11 cellular contexts compared by ENCODE assay signal in the genomic region with DNA sequence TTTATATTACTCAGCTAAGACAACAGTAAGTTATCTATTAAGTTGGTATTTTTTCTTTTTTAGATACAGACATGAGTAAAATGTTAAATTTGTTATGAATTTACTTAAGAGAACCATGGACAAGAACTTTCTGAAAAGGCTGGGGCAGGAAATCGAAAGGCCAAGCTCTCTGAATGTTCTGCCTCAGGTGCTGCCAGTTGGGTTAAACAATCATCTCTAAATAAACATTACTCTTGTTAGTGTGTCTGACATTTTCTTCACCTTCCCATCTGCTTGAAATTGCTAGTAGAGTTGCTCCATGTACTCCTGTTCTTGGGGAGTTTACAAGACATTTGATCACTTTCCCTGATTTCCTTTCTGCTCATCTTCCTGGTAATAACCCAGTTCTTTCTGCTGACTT.
DNase-seq lines count a peak whose midpoint lies in the region; ATAC-seq and TF ChIP-seq lines count a peak whose summit lies in the region.
"Had no signal": no experiment of that assay in that cellular context is flagged by ENCODE, and none has a peak within 500 bp of the region (broad histone marks: within the 10 kb centered on the region; RNA-seq: fewer than 3 reads in every experiment).

No MANE protein-coding gene starts in this region.

- no peaks in the 10 kb centered on the region for H3K36me3 Mint-ChIP-seq in activated CD8-positive, alpha-beta T cell treated with anti-CD3 and anti-CD28 coated beads for 36 hours (ENCODE audit: low read depth)
- H3K36me3 Mint-ChIP-seq in activated CD8-positive, alpha-beta T cell treated with anti-CD3 and anti-CD28 coated beads, Interleukin-2, amount 10 ng/mL, durations not matched to agents 7 days and 5 days (ENCODE audit: low read depth) = peaks cover 2% of the 10 kb centered on the region
- peaks cover 3% of the 10 kb centered on the region for H3K36me3 Mint-ChIP-seq in activated CD4-positive, alpha-beta memory T cell treated with anti-CD3 and anti-CD28 coated beads for 36 hours
- peaks cover 2% of the 10 kb centered on the region for H3K36me3 Mint-ChIP-seq in activated naive CD8-positive, alpha-beta T cell treated with anti-CD3 and anti-CD28 coated beads, Interleukin-2, amount 50 U/mL, for 24 hours (ENCODE audit: low read depth)

- H3K9me3 Mint-ChIP-seq in activated CD8-positive, alpha-beta T cell treated with anti-CD3 and anti-CD28 coated beads for 36 hours = peaks cover 9% of the 10 kb centered on the region
- no peaks in the 10 kb centered on the region for H3K9me3 Mint-ChIP-seq in activated CD8-positive, alpha-beta T cell treated with anti-CD3 and anti-CD28 coated beads, Interleukin-2, amount 10 ng/mL, durations not matched to agents 7 days and 5 days (ENCODE audit: insufficient read depth)
- H3K9me3 Mint-ChIP-seq in activated CD4-positive, alpha-beta memory T cell treated with anti-CD3 and anti-CD28 coated beads for 36 hours = peaks cover 13% of the 10 kb centered on the region
- H3K9me3 Mint-ChIP-seq in activated naive CD8-positive, alpha-beta T cell treated with anti-CD3 and anti-CD28 coated beads, Interleukin-2, amount 50 U/mL, for 24 hours = peaks cover 14% of the 10 kb centered on the region

- H3K9ac ChIP-seq in HUES64 (ENCODE audit: low read depth, low read length) = no peak overlapping the region
- H3K9ac ChIP-seq: parathyroid adenoma had no signal

- peak overlapping the region; percentile 35 for H3K27ac Mint-ChIP-seq in activated CD8-positive, alpha-beta T cell treated with anti-CD3 and anti-CD28 coated beads for 36 hours
- H3K27ac Mint-ChIP-seq in activated CD8-positive, alpha-beta T cell treated with anti-CD3 and anti-CD28 coated beads, Interleukin-2, amount 10 ng/mL, durations not matched to agents 7 days and 5 days = no peak overlapping the region
- H3K27ac Mint-ChIP-seq in activated CD4-positive, alpha-beta memory T cell treated with anti-CD3 and anti-CD28 coated beads for 36 hours = no peak overlapping the region
- H3K27ac Mint-ChIP-seq in activated naive CD8-positive, alpha-beta T cell treated with anti-CD3 and anti-CD28 coated beads, Interleukin-2, amount 50 U/mL, for 24 hours = no peak overlapping the region

- H3K27ac ChIP-seq in HUES64 (ENCODE audit: low read depth, low read length) = peak overlapping the region; percentile 13; the same call in 1 of the 2 replicates
- H3K27ac ChIP-seq: parathyroid adenoma had no signal

- no peak for DNase-seq in activated CD8-positive, alpha-beta T cell treated with anti-CD3 and anti-CD28 coated beads for 36 hours
- DNase-seq in activated CD8-positive, alpha-beta T cell treated with anti-CD3 and anti-CD28 coated beads, Interleukin-2, amount 10 ng/mL, durations not matched to agents 7 days and 5 days = no peak
- DNase-seq in mucosa of gallbladder (ENCODE audit: low spot score) = peak; percentile 14
- no peak for DNase-seq in activated CD4-positive, alpha-beta memory T cell treated with anti-CD3 and anti-CD28 coated beads for 36 hours
- no peak for DNase-seq in left cardiac atrium
- no peak for DNase-seq in activated naive CD8-positive, alpha-beta T cell treated with anti-CD3 and anti-CD28 coated beads, Interleukin-2, amount 50 U/mL, for 24 hours

- intact Hi-C loops in activated CD8-positive, alpha-beta T cell treated with anti-CD3 and anti-CD28 coated beads for 36 hours (cut with micrococcal nuclease) = no loop called here
- intact Hi-C loops in activated CD4-positive, alpha-beta memory T cell treated with anti-CD3 and anti-CD28 coated beads for 36 hours (cut with micrococcal nuclease) = no loop called here
- intact Hi-C loops in left cardiac atrium (cut with DNase I) = no loop called here

- H3K27me3 ChIP-seq in HUES64 (ENCODE audit: insufficient read depth, low read length) = no peaks in the 10 kb centered on the region

- H3K4me1 ChIP-seq in HUES64 (ENCODE audit: insufficient read depth, low read length) = peaks cover 12% of the 10 kb centered on the region
- H3K4me1 ChIP-seq: parathyroid adenoma had no signal

- CTCF ChIA-PET in activated CD8-positive, alpha-beta T cell treated with anti-CD3 and anti-CD28 coated beads for 36 hours (lab: Charles Lee) = no interaction called here
- CTCF ChIA-PET in activated CD8-positive, alpha-beta T cell treated with anti-CD3 and anti-CD28 coated beads, Interleukin-2, amount 10 ng/mL, durations not matched to agents 7 days and 5 days (lab: Charles Lee) = no interaction called here
- CTCF ChIA-PET in activated CD4-positive, alpha-beta memory T cell treated with anti-CD3 and anti-CD28 coated beads for 36 hours (lab: Charles Lee) = no interaction called here

- no peak overlapping the region for H3K4me3 ChIP-seq in HUES64 (ENCODE audit: low read length)

- WGBS in HUES64 = 89% methylated on average over 1 of the region's 1 CpG

- peaks cover 11% of the 10 kb centered on the region for H3K4me1 Mint-ChIP-seq in activated CD8-positive, alpha-beta T cell treated with anti-CD3 and anti-CD28 coated beads for 36 hours (ENCODE audit: low read depth)
- peaks cover 16% of the 10 kb centered on the region for H3K4me1 Mint-ChIP-seq in activated CD8-positive, alpha-beta T cell treated with anti-CD3 and anti-CD28 coated beads, Interleukin-2, amount 10 ng/mL, durations not matched to agents 7 days and 5 days (ENCODE audit: low read depth)
- H3K4me1 Mint-ChIP-seq in activated CD4-positive, alpha-beta memory T cell treated with anti-CD3 and anti-CD28 coated beads for 36 hours (ENCODE audit: low read depth) = no peaks in the 10 kb centered on the region
- H3K4me1 Mint-ChIP-seq in activated naive CD8-positive, alpha-beta T cell treated with anti-CD3 and anti-CD28 coated beads, Interleukin-2, amount 50 U/mL, for 24 hours = peaks cover 19% of the 10 kb centered on the region

- POLR2A ChIA-PET in activated CD8-positive, alpha-beta T cell treated with anti-CD3 and anti-CD28 coated beads for 36 hours (lab: Charles Lee) = no interaction called here
- POLR2A ChIA-PET in activated CD8-positive, alpha-beta T cell treated with anti-CD3 and anti-CD28 coated beads, Interleukin-2, amount 10 ng/mL, durations not matched to agents 7 days and 5 days (lab: Charles Lee) = no interaction called here
- POLR2A ChIA-PET in activated CD4-positive, alpha-beta memory T cell treated with anti-CD3 and anti-CD28 coated beads for 36 hours (lab: Charles Lee) = no interaction called here

- no peak for TF ChIP-seq CTCF in activated CD8-positive, alpha-beta T cell treated with anti-CD3 and anti-CD28 coated beads for 36 hours (IDR thresholded peaks at IDR 0.05)

- H3K4me3 Mint-ChIP-seq in activated CD8-positive, alpha-beta T cell treated with anti-CD3 and anti-CD28 coated beads for 36 hours = no peak overlapping the region
- no peak overlapping the region for H3K4me3 Mint-ChIP-seq in activated CD8-positive, alpha-beta T cell treated with anti-CD3 and anti-CD28 coated beads, Interleukin-2, amount 10 ng/mL, durations not matched to agents 7 days and 5 days
- H3K4me3 Mint-ChIP-seq in activated CD4-positive, alpha-beta memory T cell treated with anti-CD3 and anti-CD28 coated beads for 36 hours = no peak overlapping the region
- H3K4me3 Mint-ChIP-seq in activated naive CD8-positive, alpha-beta T cell treated with anti-CD3 and anti-CD28 coated beads, Interleukin-2, amount 50 U/mL, for 24 hours = no peak overlapping the region

- no peaks in the 10 kb centered on the region for H3K27me3 Mint-ChIP-seq in activated CD8-positive, alpha-beta T cell treated with anti-CD3 and anti-CD28 coated beads for 36 hours
- H3K27me3 Mint-ChIP-seq in activated CD8-positive, alpha-beta T cell treated with anti-CD3 and anti-CD28 coated beads, Interleukin-2, amount 10 ng/mL, durations not matched to agents 7 days and 5 days (ENCODE audit: low read depth) = peaks cover 4% of the 10 kb centered on the region
- peaks cover 6% of the 10 kb centered on the region for H3K27me3 Mint-ChIP-seq in activated CD4-positive, alpha-beta memory T cell treated with anti-CD3 and anti-CD28 coated beads for 36 hours
- H3K27me3 Mint-ChIP-seq in activated naive CD8-positive, alpha-beta T cell treated with anti-CD3 and anti-CD28 coated beads, Interleukin-2, amount 50 U/mL, for 24 hours = peaks cover 12% of the 10 kb centered on the region

- H3K9me3 ChIP-seq in HUES64 (ENCODE audit: insufficient read depth, low read depth, low read length) = peaks cover 6% of the 10 kb centered on the region

- H3K36me3 ChIP-seq in HUES64 (ENCODE audit: insufficient read depth, low read length) = no peaks in the 10 kb centered on the region

- no peak for ATAC-seq in activated CD8-positive, alpha-beta T cell treated with anti-CD3 and anti-CD28 coated beads for 36 hours
- ATAC-seq in activated CD8-positive, alpha-beta T cell treated with anti-CD3 and anti-CD28 coated beads, Interleukin-2, amount 10 ng/mL, durations not matched to agents 7 days and 5 days = no peak
- ATAC-seq in HG02642 (IDR thresholded peaks at IDR 0.05; ENCODE audit: poor library complexity, unreplicated experiment) (peak; percentile 46), left cardiac atrium (no peak)
- no peak for ATAC-seq in activated naive CD8-positive, alpha-beta T cell treated with anti-CD3 and anti-CD28 coated beads, Interleukin-2, amount 50 U/mL, for 24 hours
- ATAC-seq: activated CD4-positive, CD25-positive, alpha-beta regulatory T cell treated with anti-CD3 and anti-CD28 coated beads, Interleukin-2, amount 50 U/mL, for 24 hours; HCT116 had no signal
